34 cellular contexts compared by ENCODE assay signal in genomic region chr2:238341536-238341935, GRCh38.
"Had no signal": no experiment of that assay in that cellular context is flagged by ENCODE, and none has a peak within 500 bp of the region (broad histone marks: within the 10 kb centered on the region; RNA-seq: fewer than 3 reads in every experiment).

No MANE protein-coding gene starts in this region.

- H3K27me3 ChIP-seq: adrenal gland, body of pancreas, brain microvascular endothelial cell, breast epithelium had no signal

- H3K4me3 ChIP-seq: adrenal gland, body of pancreas, breast epithelium had no signal

- ATAC-seq: activated CD8-positive, alpha-beta T cell treated with anti-CD3 and anti-CD28 coated beads for 36 hours; activated naive CD4-positive, alpha-beta T cell treated with anti-CD3 and anti-CD28 coated beads, Interleukin-2, amount 50 U/mL, for 72 hours; activated T-cell treated with anti-CD3 and anti-CD28 coated beads, Interleukin-2, amount 50 U/mL, for 4 hours; activated T-cell treated with anti-CD3 and anti-CD28 coated beads, Interleukin-2, amount 50 U/mL, for 72 hours; activated T-helper 17 cell treated with anti-CD3 and anti-CD28 coated beads, Interleukin-2, amount 50 U/mL, for 72 hours; body of pancreas had no signal

- DNase-seq: activated B cell treated with CpG ODN at 0.5 μM for 24 hours; activated CD4-positive, alpha-beta memory T cell treated with anti-CD3 and anti-CD28 coated beads for 36 hours; activated CD4-positive, alpha-beta T cell treated with anti-CD3 and anti-CD28 coated beads for 4 hours; activated CD4-positive, alpha-beta T cell treated with anti-CD3 and anti-CD28 coated beads, Interleukin-2, amount 10 ng/mL, durations not matched to agents 24 days and 14 days; activated CD4-positive, alpha-beta T cell treated with anti-CD3 and anti-CD28 coated beads, Interleukin-2, amount 50 U/mL, for 1 hour; activated CD4-positive, alpha-beta T cell treated with anti-CD3 and anti-CD28 coated beads, Interleukin-2, amount 50 U/mL, for 4 hours; activated CD4-positive, CD25-positive, alpha-beta regulatory T cell treated with anti-CD3 and anti-CD28 coated beads, Interleukin-2, amount 50 U/mL, for 72 hours; activated CD8-positive, alpha-beta memory T cell treated with anti-CD3 and anti-CD28 coated beads, Interleukin-2, amount 50 U/mL, for 4 hours; activated CD8-positive, alpha-beta T cell treated with anti-CD3 and anti-CD28 coated beads for 36 hours; activated effector memory CD4-positive, alpha-beta T cell treated with anti-CD3 and anti-CD28 coated beads, Interleukin-2, amount 50 U/mL, for 16 hours; activated gamma-delta T cell treated with Interleukin-2 at 50 U/mL for 16 hours; activated naive CD4-positive, alpha-beta T cell; activated naive CD4-positive, alpha-beta T cell treated with anti-CD3 and anti-CD28 coated beads for 36 hours; activated naive CD4-positive, alpha-beta T cell treated with anti-CD3 and anti-CD28 coated beads, Interleukin-2, amount 50 U/mL, for 16 hours; activated naive CD8-positive, alpha-beta T cell treated with anti-CD3 and anti-CD28 coated beads for 36 hours; activated T-cell treated with anti-CD3 and anti-CD28 coated beads for 4 hours; activated T-cell treated with anti-CD3 and anti-CD28 coated beads, Interleukin-2, amount 50 U/mL, for 1 hour; activated T-cell treated with anti-CD3 and anti-CD28 coated beads, Interleukin-2, amount 50 U/mL, for 4 hours; activated T-cell treated with anti-CD3 and anti-CD28 coated beads, Interleukin-2, amount 50 U/mL, for 72 hours; adrenal gland; amniotic stem cell; aorta; body of pancreas; brain microvascular endothelial cell; central memory CD4-positive, alpha-beta T cell; T-helper 1 cell; T-helper 2 cell; T-helper 9 cell had no signal

- H3K4me1 ChIP-seq: adrenal gland, breast epithelium had no signal

- H3K36me3 ChIP-seq: adrenal gland, brain microvascular endothelial cell, breast epithelium had no signal

- H3K9me3 ChIP-seq: adrenal gland, body of pancreas, breast epithelium had no signal

- H3K27ac ChIP-seq: adrenal gland, body of pancreas, brain microvascular endothelial cell, breast epithelium, VCaP had no signal

- FAIRE-seq: astrocyte, TTC549 had no signal
